Comparison of ENCODE assay signal across 28 cellular contexts in the genomic region with DNA sequence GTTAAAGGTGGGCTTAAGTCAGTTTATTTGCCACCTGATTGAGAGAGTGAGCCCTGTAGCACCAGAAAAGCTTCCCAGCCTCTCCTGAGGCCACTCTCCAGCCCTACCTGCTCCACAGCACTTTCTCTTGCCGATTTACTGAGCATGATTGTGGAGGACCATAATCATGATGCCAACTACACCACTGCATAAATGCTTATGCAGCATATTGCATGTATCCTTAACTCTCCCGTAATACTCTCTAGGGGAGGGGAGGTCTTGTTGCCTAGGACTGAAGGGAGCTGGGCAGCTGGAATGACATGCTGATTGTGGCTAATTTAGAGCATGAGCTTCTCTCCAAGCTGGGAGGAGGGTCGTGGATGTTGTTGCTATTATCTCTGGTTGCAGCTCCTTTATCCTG.
"Had no signal": no experiment of that assay in that cellular context is flagged by ENCODE, and none has a peak within 500 bp of the region (broad histone marks: within the 10 kb centered on the region; RNA-seq: fewer than 3 reads in every experiment).

No MANE protein-coding gene starts in this region.

- H3K27me3 ChIP-seq: colonic mucosa, esophagus squamous epithelium, gastrocnemius medialis, heart right ventricle, left lung had no signal

- H3K4me1 ChIP-seq: colonic mucosa, esophagus squamous epithelium, gastrocnemius medialis, heart right ventricle, left lung, lower lobe of right lung had no signal

- H3K9me3 ChIP-seq: colonic mucosa, esophagus squamous epithelium, gastrocnemius medialis, heart right ventricle, left lung, lower lobe of right lung, mucosa of descending colon had no signal

- H3K4me1 Mint-ChIP-seq: endodermal cell, naive B cell had no signal

- H3K4me3 Mint-ChIP-seq: dendritic cell treated with granulocyte-macrophage colony-stimulating factor and Interleukin-4, amounts not matched to agents 40 ng/mL and 50 ng/mL, for 4 days; effector memory CD8-positive, alpha-beta T cell; endodermal cell; mesothelial cell of epicardium; naive B cell had no signal

- H3K27ac Mint-ChIP-seq: dendritic cell treated with granulocyte-macrophage colony-stimulating factor and Interleukin-4, amounts not matched to agents 40 ng/mL and 50 ng/mL, for 4 days; endodermal cell; mesothelial cell of epicardium had no signal

- ATAC-seq: effector memory CD8-positive, alpha-beta T cell; esophagus mucosa; gastrocnemius medialis; heart right ventricle; left cardiac atrium; left lung; left ventricle myocardium superior; lower lobe of right lung; mucosa of descending colon had no signal

- H3K4me3 ChIP-seq: colonic mucosa, esophagus squamous epithelium, gastrocnemius medialis, heart right ventricle, left lung, lower lobe of right lung, mucosa of descending colon had no signal

- H3K27me3 Mint-ChIP-seq: dendritic cell treated with granulocyte-macrophage colony-stimulating factor and Interleukin-4, amounts not matched to agents 40 ng/mL and 50 ng/mL, for 4 days; effector memory CD8-positive, alpha-beta T cell; naive B cell had no signal

- H3K36me3 Mint-ChIP-seq: mesothelial cell of epicardium had no signal

- H3K27ac ChIP-seq: colonic mucosa, epithelial cell of prostate, esophagus squamous epithelium, gastrocnemius medialis, heart right ventricle, left lung, lower lobe of right lung had no signal

- DNase-seq: colonic mucosa; cortex of kidney; effector CD8-positive, alpha-beta T cell; effector memory CD8-positive, alpha-beta T cell; endodermal cell; erythroblast; esophagus squamous epithelium; foreskin fibroblast; foreskin melanocyte; gastrocnemius medialis; glutamatergic neuron; head of caudate nucleus; heart right ventricle; hippocampal formation; left cardiac atrium; left lung; left ventricle myocardium superior; lower lobe of right lung; mesenchymal stem cell; mucosa of descending colon; naive B cell had no signal

- FAIRE-seq: endometrium, islet of Langerhans, keratinocyte had no signal

- H3K36me3 ChIP-seq: colonic mucosa had no signal
